ENCODE assay signal across 9 cellular contexts in genomic region chr10:114767589-114768393, GRCh38. TPM values are rescaled to one million over a fixed set of nuclear protein-coding genes. Genes with fewer than 3 reads are reported as not detected.
DNase-seq lines count a peak whose midpoint lies in the region; ATAC-seq, FAIRE-seq and TF ChIP-seq lines count a peak whose summit lies in the region.
"Had no signal": no experiment of that assay in that cellular context is flagged by ENCODE, and none has a peak within 500 bp of the region (broad histone marks: within the 10 kb centered on the region; RNA-seq: fewer than 3 reads in every experiment).

No MANE protein-coding gene starts in this region.

- no peaks in the 10 kb centered on the region for H3K36me3 ChIP-seq in fibroblast of lung (ENCODE audit: control insufficient read depth, insufficient read depth, low read length)

- H3K27me3 Mint-ChIP-seq in nephron progenitor cell (ENCODE audit: low read depth, poor library complexity), result peaks cover 74% of the 10 kb centered on the region

- POLR2A ChIA-PET in A549 (lab: Yijun Ruan, JAX), result no interaction called here

- WGBS in A549 (ENCODE audit: missing lambda C conversion rate), result 1% methylated on average over 15 of the region's 83 CpGs

- H3K9me3 Mint-ChIP-seq in nephron progenitor cell, result no peaks in the 10 kb centered on the region

- H3K4me2 ChIP-seq in A549, result peak overlapping the region; percentile 86
- peak overlapping the region; percentile 88 for H3K4me2 ChIP-seq in fibroblast of lung (ENCODE audit: extremely low read depth, insufficient read depth, low read length)

- DNase-seq in A549 (ENCODE audit: low read depth in 1 of 2, low spot score in 1 of 2) (peak in 1 of 2 experiments; percentile 44), fibroblast of lung (ENCODE audit: low read depth in 2 of 2) (no peak), nephron progenitor cell (peak; percentile 44), NCI-H82 (lab: John Stamatoyannopoulos, UW) (no peak), medulla oblongata (ENCODE audit: extremely low spot score) (no peak)

- H2AFZ ChIP-seq in fibroblast of lung (ENCODE audit: low read length), result no peak overlapping the region

- no peaks in the 10 kb centered on the region for H3K27me3 ChIP-seq in fibroblast of lung (ENCODE audit: control insufficient read depth, insufficient read depth, low read length)

- no peaks in the 10 kb centered on the region for H3K79me2 ChIP-seq in fibroblast of lung (ENCODE audit: control insufficient read depth, insufficient read depth, low read length)

- ATAC-seq in A549, result peak; percentile 71 to 76
- peak; percentile 50 for ATAC-seq in GM19035 (IDR thresholded peaks at IDR 0.05; ENCODE audit: unreplicated experiment)
- no peak for ATAC-seq in HG02610 (IDR thresholded peaks at IDR 0.05; ENCODE audit: unreplicated experiment)

- no peak for FAIRE-seq in A549 (lab: Jason Lieb, UNC)
- FAIRE-seq: colon had no signal

- CTCF ChIA-PET in A549 (lab: Yijun Ruan, JAX), result interaction anchor here (0.7 to 1.5 kb wide), 5 partner anchors 18 to 297 kb away, joined by 3 to 7 read pairs (median 3); no protein-coding TSS in a partner anchor

- no peaks in the 10 kb centered on the region for H3K36me3 Mint-ChIP-seq in nephron progenitor cell (ENCODE audit: low read depth)

- peak overlapping the region; percentile 83 for H3K4me3 Mint-ChIP-seq in nephron progenitor cell

- peaks cover 4% of the 10 kb centered on the region for H3K4me1 Mint-ChIP-seq in nephron progenitor cell

- no peak for TF ChIP-seq RAD21 in A549 (conservative IDR thresholded peaks at IDR 0.05 in 1 of 2, IDR thresholded peaks at IDR 0.05 in 1 of 2)

- no peak for TF ChIP-seq CTCF in A549 (IDR thresholded peaks at IDR 0.05)
- TF ChIP-seq CTCF in WI38 (IDR thresholded peaks at IDR 0.05; ENCODE audit: low read depth, low read length), result no peak
- TF ChIP-seq CTCF in fibroblast of lung (conservative IDR thresholded peaks at IDR 0.05 in 1 of 2, IDR thresholded peaks at IDR 0.05 in 1 of 2; ENCODE audit: low read depth in 1 of 2, low read length in 2 of 2), result no peak
- TF ChIP-seq CTCF in nephron progenitor cell (IDR thresholded peaks at IDR 0.05), result no peak

- H3K9ac ChIP-seq in fibroblast of lung (ENCODE audit: insufficient read depth, low read length), result peak overlapping the region; percentile 23

- no peak overlapping the region for H3K27ac Mint-ChIP-seq in nephron progenitor cell

- H3K4me3 ChIP-seq in A549, result peak overlapping the region; percentile 96
- H3K4me3 ChIP-seq in WI38 (ENCODE audit: low read depth, low read length), result peak overlapping the region; percentile 67
- peak overlapping the region; percentile 54 to 67 (median 58) for H3K4me3 ChIP-seq in fibroblast of lung (replicated peaks in 1 of 4; ENCODE audit: control extremely low read depth in 1 of 4, insufficient read depth in 1 of 4, low read depth in 3 of 4, low read length in 4 of 4)

- TF ChIP-seq EP300 in A549 (IDR thresholded peaks at IDR 0.05), result no peak

- TF ChIP-seq POLR2A in A549 (IDR thresholded peaks at IDR 0.05; ENCODE audit: low read length), result no peak

- peaks cover 16% of the 10 kb centered on the region; the same call in 2 of the 3 replicates for H3K4me1 ChIP-seq in A549
- H3K4me1 ChIP-seq in fibroblast of lung (ENCODE audit: control insufficient read depth, extremely low read depth, insufficient read depth, low read length), result no peaks in the 10 kb centered on the region

- H3K27ac ChIP-seq in A549 (peak overlapping the region; percentile 76 to 95), fibroblast of lung (ENCODE audit: insufficient read depth, low read length) (no peak overlapping the region)

- H3K9me3 ChIP-seq in A549 (no peaks in the 10 kb centered on the region), fibroblast of lung (ENCODE audit: control insufficient read depth, insufficient read depth, low read depth, low read length) (no peaks in the 10 kb centered on the region)

- no peaks in the 10 kb centered on the region for H4K20me1 ChIP-seq in fibroblast of lung (ENCODE audit: control insufficient read depth, extremely low read depth, insufficient read depth, low read length)

TF ChIP-seq in A549, 52 proteins besides CTCF, POLR2A, EP300 and RAD21:
- TF ChIP-seq RARB (CRISPR knock-in tag; IDR thresholded peaks at IDR 0.05) (no peak), PHF8 (IDR thresholded peaks at IDR 0.05; ENCODE audit: borderline replicate concordance, low read depth) (peak; percentile 26; the same call in 1 of the 2 replicates)

RNA-seq across cellular contexts. Expression of gene FHIP2A, which starts 53.8 kb away (rescaled TPM):
- polyA plus RNA-seq in A549 (2011; rRNA removed), result 18.2 and 18.4 TPM in 2 replicates
- polyA plus RNA-seq in A549 (2012; cell fraction: cytosol; rRNA removed), result 2.1 and 2.5 TPM in 2 replicates
- 7.5 and 9.2 TPM in 2 replicates for polyA plus RNA-seq in A549 (2012; cell fraction: nucleus; rRNA removed)
- 8.8 to 9.5 TPM (median 8.9 TPM) in 3 replicates for polyA plus RNA-seq in A549 (2017; fragmentation: RNase III; extraction: RNeasy Plus Mini Kit Qiagen cat#74134 plus additional on column Dnase treatment)
- 22.3 and 30.3 TPM in 2 replicates for polyA minus RNA-seq in A549 (2011; rRNA and poly(A)+ RNA removed)
- total RNA-seq in fibroblast of lung, result 25.7 and 26.1 TPM in 2 replicates
- 20.6 and 26.6 TPM in 2 replicates for polyA plus RNA-seq in fibroblast of lung
- 15.0 and 18.7 TPM in 2 replicates for polyA plus RNA-seq in fibroblast of lung (2012)
- polyA minus RNA-seq in fibroblast of lung (ENCODE audit: low replicate concordance), result 9.8 and 20.7 TPM in 2 replicates
